In the genomic region with DNA sequence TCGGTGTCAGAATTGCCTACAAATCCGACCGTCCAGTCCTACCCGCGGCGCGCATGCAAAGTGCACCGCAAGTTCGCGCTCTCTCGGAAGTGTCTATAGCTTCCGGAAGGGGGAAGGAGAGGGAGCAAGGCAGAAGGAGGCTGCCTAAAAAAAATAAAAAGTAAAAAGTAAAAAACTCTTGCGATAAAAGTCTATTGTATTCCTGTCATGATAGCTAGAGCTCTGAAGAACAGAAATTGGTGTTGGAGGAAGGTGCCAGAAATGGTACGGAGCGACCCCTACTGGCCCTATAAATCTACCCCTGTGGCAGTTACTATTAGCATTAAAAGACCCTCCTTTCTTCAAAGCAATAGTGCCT, we compare ENCODE assay signal across 11 cellular contexts.
DNase-seq lines count a peak whose midpoint lies in the region; ATAC-seq and TF ChIP-seq lines count a peak whose summit lies in the region.
"Had no signal": no experiment of that assay in that cellular context is flagged by ENCODE, and none has a peak within 500 bp of the region (broad histone marks: within the 10 kb centered on the region; RNA-seq: fewer than 3 reads in every experiment).

No MANE protein-coding gene starts in this region.

- no peak overlapping the region for H3K4me3 ChIP-seq in MM.1S (ENCODE audit: low read length)
- H3K4me3 ChIP-seq in GM23248, result no peak overlapping the region

- H3K36me3 Mint-ChIP-seq in activated CD4-positive, alpha-beta T cell treated with anti-CD3 and anti-CD28 coated beads, Interleukin-2, amount 10 ng/mL, durations not matched to agents 7 days and 5 days (ENCODE audit: low read depth), result peaks cover 3% of the 10 kb centered on the region
- peaks cover 6% of the 10 kb centered on the region for H3K36me3 Mint-ChIP-seq in effector memory CD8-positive, alpha-beta T cell (ENCODE audit: insufficient read depth)
- H3K36me3 Mint-ChIP-seq: brain had no signal

- H3K36me3 ChIP-seq in MM.1S (replicated peaks; ENCODE audit: insufficient read depth, low read length) (no peaks in the 10 kb centered on the region), GM23248 (ENCODE audit: low read depth) (no peaks in the 10 kb centered on the region)

- H3K9ac ChIP-seq in MM.1S (ENCODE audit: low read length), result no peak overlapping the region
- no peak overlapping the region for H3K9ac ChIP-seq in GM23248

- peak overlapping the region; percentile 95 for H3K27ac Mint-ChIP-seq in activated CD4-positive, alpha-beta T cell treated with anti-CD3 and anti-CD28 coated beads, Interleukin-2, amount 10 ng/mL, durations not matched to agents 7 days and 5 days
- peak overlapping the region; percentile 98 for H3K27ac Mint-ChIP-seq in effector memory CD8-positive, alpha-beta T cell
- H3K27ac Mint-ChIP-seq: brain had no signal

- H3K9me3 ChIP-seq in MM.1S (replicated peaks; ENCODE audit: insufficient read depth, low read length) (no peaks in the 10 kb centered on the region), GM23248 (ENCODE audit: low read depth) (no peaks in the 10 kb centered on the region)

- no peaks in the 10 kb centered on the region for H3K27me3 Mint-ChIP-seq in activated CD4-positive, alpha-beta T cell treated with anti-CD3 and anti-CD28 coated beads, Interleukin-2, amount 10 ng/mL, durations not matched to agents 7 days and 5 days
- H3K27me3 Mint-ChIP-seq in effector memory CD8-positive, alpha-beta T cell, result no peaks in the 10 kb centered on the region
- H3K27me3 Mint-ChIP-seq: brain had no signal

- H3K4me2 ChIP-seq in MM.1S (ENCODE audit: low read depth, low read length), result no peak overlapping the region
- no peak overlapping the region for H3K4me2 ChIP-seq in GM23248 (ENCODE audit: unreplicated experiment)

- peak overlapping the region; percentile 86 for H3K4me3 Mint-ChIP-seq in activated CD4-positive, alpha-beta T cell treated with anti-CD3 and anti-CD28 coated beads, Interleukin-2, amount 10 ng/mL, durations not matched to agents 7 days and 5 days
- H3K4me3 Mint-ChIP-seq in effector memory CD8-positive, alpha-beta T cell, result peak overlapping the region; percentile 92 to 94

- no peaks in the 10 kb centered on the region for H4K20me1 ChIP-seq in MM.1S (ENCODE audit: insufficient read depth, low read length)
- no peaks in the 10 kb centered on the region for H4K20me1 ChIP-seq in GM23248 (ENCODE audit: insufficient read depth)

- H3K9me2 ChIP-seq in MM.1S (replicated peaks; ENCODE audit: insufficient read depth, low read length) (no peaks in the 10 kb centered on the region), GM23248 (ENCODE audit: insufficient read depth) (no peaks in the 10 kb centered on the region)

- H3K27ac ChIP-seq in MM.1S (ENCODE audit: low read length), result no peak overlapping the region
- H3K27ac ChIP-seq in GM23248, result no peak overlapping the region

- ATAC-seq in GM19372 (IDR thresholded peaks at IDR 0.05; ENCODE audit: low read depth, unreplicated experiment) (peak; percentile 48), HG03108 (IDR thresholded peaks at IDR 0.05; ENCODE audit: unreplicated experiment) (no peak), HG03342 (IDR thresholded peaks at IDR 0.05; ENCODE audit: unreplicated experiment) (no peak)
- ATAC-seq in effector memory CD8-positive, alpha-beta T cell (replicated peaks), result peak; percentile 58

- CTCF ChIA-PET in activated CD4-positive, alpha-beta T cell treated with anti-CD3 and anti-CD28 coated beads, Interleukin-2, amount 10 ng/mL, durations not matched to agents 7 days and 5 days (lab: Charles Lee), result no interaction called here

- H2AFZ ChIP-seq in MM.1S (ENCODE audit: low read length) (no peak overlapping the region), GM23248 (no peak overlapping the region)

- H3K79me2 ChIP-seq in MM.1S (ENCODE audit: low read length) (no peaks in the 10 kb centered on the region), GM23248 (ENCODE audit: insufficient read depth) (no peaks in the 10 kb centered on the region)

- H3K4me1 ChIP-seq in MM.1S (ENCODE audit: low read length) (no peaks in the 10 kb centered on the region), GM23248 (ENCODE audit: insufficient read depth) (no peaks in the 10 kb centered on the region)

- no peak for TF ChIP-seq CTCF in MM.1S (IDR thresholded peaks at IDR 0.05; ENCODE audit: low read length)

- in situ Hi-C loops in GM23248 (cut with MboI), result no loop called here

- no peaks in the 10 kb centered on the region for H3K27me3 ChIP-seq in MM.1S (replicated peaks; ENCODE audit: insufficient read depth, low read length)
- H3K27me3 ChIP-seq in GM23248 (replicated peaks; ENCODE audit: insufficient read depth), result no peaks in the 10 kb centered on the region

- H3F3A ChIP-seq in MM.1S (ENCODE audit: insufficient read depth, low read length), result no peaks in the 10 kb centered on the region
- H3F3A ChIP-seq in GM23248 (ENCODE audit: insufficient read depth), result no peaks in the 10 kb centered on the region

- WGBS in GM23248 (ENCODE audit: low coverage in 1 of 2, low lambda C conversion rate in 2 of 2, missing lambda C conversion rate in 2 of 2), 2 experiments, result 27 to 29% methylated on average over 13 to 15 of the region's 15 CpGs

- POLR2A ChIA-PET in activated CD4-positive, alpha-beta T cell treated with anti-CD3 and anti-CD28 coated beads, Interleukin-2, amount 10 ng/mL, durations not matched to agents 7 days and 5 days (lab: Charles Lee), result interaction anchor here (0.8 kb wide), 1 partner anchor 64 kb away, joined by 3 read pairs; no protein-coding TSS in a partner anchor

- H3K4me1 Mint-ChIP-seq in activated CD4-positive, alpha-beta T cell treated with anti-CD3 and anti-CD28 coated beads, Interleukin-2, amount 10 ng/mL, durations not matched to agents 7 days and 5 days, result peaks cover 38% of the 10 kb centered on the region
- H3K4me1 Mint-ChIP-seq in effector memory CD8-positive, alpha-beta T cell (ENCODE audit: low read depth in 2 of 2), result peaks cover 16 to 40% of the 10 kb centered on the region in 2 donors
- H3K4me1 Mint-ChIP-seq: brain had no signal

- peak; percentile 29 for DNase-seq in activated CD4-positive, alpha-beta T cell treated with anti-CD3 and anti-CD28 coated beads, Interleukin-2, amount 10 ng/mL, durations not matched to agents 7 days and 5 days
- DNase-seq in effector memory CD8-positive, alpha-beta T cell, result peak; percentile 6 to 53 (median 6)
- DNase-seq in stimulated activated CD4-positive, alpha-beta T cell treated with anti-CD3 and anti-CD28 coated beads, Interleukin-4, amount 100 ng/mL, for 24 hours, result peak; percentile 29
- no peak for DNase-seq in MM.1S
- DNase-seq in GM23248, result no peak
- DNase-seq: COR-L47, SHP77 had no signal

- H3K9me3 Mint-ChIP-seq in activated CD4-positive, alpha-beta T cell treated with anti-CD3 and anti-CD28 coated beads, Interleukin-2, amount 10 ng/mL, durations not matched to agents 7 days and 5 days, result no peaks in the 10 kb centered on the region
- no peaks in the 10 kb centered on the region for H3K9me3 Mint-ChIP-seq in effector memory CD8-positive, alpha-beta T cell

Comparison
In these comparisons a context has a peak if more than half of its experiments do, and no peak if none do; other contexts are left out.
1. ATAC-seq: peak in GM19372 (single experiment) and effector memory CD8-positive, alpha-beta T cell (single experiment); none in HG03108 (single experiment) and HG03342 (single experiment).
2. DNase-seq: peak in activated CD4-positive, alpha-beta T cell treated with anti-CD3 and anti-CD28 coated beads, Interleukin-2, amount 10 ng/mL, durations not matched to agents 7 days and 5 days (single experiment), effector memory CD8-positive, alpha-beta T cell (3 of 3) and stimulated activated CD4-positive, alpha-beta T cell treated with anti-CD3 and anti-CD28 coated beads, Interleukin-4, amount 100 ng/mL, for 24 hours (single experiment); none in MM.1S (single experiment) and GM23248 (single experiment).